In the genomic region with DNA sequence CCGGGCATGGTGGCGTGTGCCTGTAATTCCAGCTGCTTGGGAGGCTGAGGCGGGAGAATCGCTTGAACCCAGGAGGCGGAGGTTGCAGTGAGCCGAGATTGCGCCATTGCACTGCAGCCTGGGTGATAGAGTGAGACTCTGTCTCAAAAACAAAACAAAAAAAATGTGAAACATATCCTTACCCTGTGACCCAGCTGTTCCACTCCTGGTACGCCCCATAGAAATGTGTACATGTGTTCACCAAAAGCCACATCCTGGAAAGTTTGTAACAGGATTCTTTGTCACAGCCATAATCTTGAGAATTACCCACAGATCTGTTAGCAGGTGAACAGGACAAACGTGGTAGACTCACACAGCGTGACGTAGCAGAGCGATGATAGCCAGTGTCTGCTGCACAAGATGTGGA, we compare ENCODE assay signal across 8 cellular contexts.
DNase-seq lines count a peak whose midpoint lies in the region; ATAC-seq and TF ChIP-seq lines count a peak whose summit lies in the region.
"Not testable (repeated sequence)": the region's sequence is repeated elsewhere in the genome, so short reads cannot be mapped to it uniquely, and the experiment has no call there.

No MANE protein-coding gene starts in this region.

- H3K4me3 Mint-ChIP-seq in activated CD8-positive, alpha-beta T cell treated with anti-CD3 and anti-CD28 coated beads, Interleukin-2, amount 10 ng/mL, durations not matched to agents 7 days and 5 days; activated T-helper 1 cell treated with anti-CD3 and anti-CD28 coated beads, Interleukin-12 subunit alpha, Interleukin-12 subunit beta, Interleukin-2, Interleukin-4 antibody, amounts not matched to agents 30 ng/mL and 10 ng/mL and 1 ng/mL, durations not matched to agents 14 hours and 24 hours and 36 hours; natural killer cell treated with Interleukin-12 subunit alpha and Interleukin-12 subunit beta and Interleukin-15 and Interleukin-18, amount 100 ng/mL, for 72 hours: not testable (repeated sequence)

- H3F3A ChIP-seq in Loucy (ENCODE audit: low read depth), result not testable (repeated sequence)

- peak overlapping the region; percentile 13 for H3K27ac Mint-ChIP-seq in activated CD8-positive, alpha-beta T cell treated with anti-CD3 and anti-CD28 coated beads, Interleukin-2, amount 10 ng/mL, durations not matched to agents 7 days and 5 days
- not testable (repeated sequence) for H3K27ac Mint-ChIP-seq in activated T-helper 1 cell treated with anti-CD3 and anti-CD28 coated beads, Interleukin-12 subunit alpha, Interleukin-12 subunit beta, Interleukin-2, Interleukin-4 antibody, amounts not matched to agents 30 ng/mL and 10 ng/mL and 1 ng/mL, durations not matched to agents 14 hours and 24 hours and 36 hours; natural killer cell treated with Interleukin-12 subunit alpha and Interleukin-12 subunit beta and Interleukin-15 and Interleukin-18, amount 100 ng/mL, for 72 hours

- peak; percentile 68 for DNase-seq in activated CD8-positive, alpha-beta T cell treated with anti-CD3 and anti-CD28 coated beads, Interleukin-2, amount 10 ng/mL, durations not matched to agents 7 days and 5 days
- DNase-seq in activated T-helper 1 cell treated with anti-CD3 and anti-CD28 coated beads, Interleukin-12 subunit alpha, Interleukin-12 subunit beta, Interleukin-2, Interleukin-4 antibody, amounts not matched to agents 30 ng/mL and 10 ng/mL and 1 ng/mL, durations not matched to agents 14 hours and 24 hours and 36 hours (ENCODE audit: low spot score), result peak; percentile 19
- peak; percentile 22 for DNase-seq in central memory CD4-positive, alpha-beta T cell
- DNase-seq in natural killer cell treated with Interleukin-12 subunit alpha and Interleukin-12 subunit beta and Interleukin-15 and Interleukin-18, amount 100 ng/mL, for 72 hours (ENCODE audit: low spot score), result not testable (repeated sequence)
- DNase-seq in stimulated activated CD8-positive, alpha-beta memory T cell treated with anti-CD3 and anti-CD28 coated beads, Interleukin-4, amount 100 ng/mL, for 48 hours, result peak; percentile 43

- POLR2A ChIA-PET in activated CD8-positive, alpha-beta T cell treated with anti-CD3 and anti-CD28 coated beads, Interleukin-2, amount 10 ng/mL, durations not matched to agents 7 days and 5 days (lab: Charles Lee), result not testable (repeated sequence)

- peak overlapping the region in 1 of 11 experiments; percentile 30; a peak in 1 of 22 replicates for H3K9ac ChIP-seq in BLaER1 treated with 17β-estradiol and CSF1 and Interleukin-3, amounts not matched to agents 10 nM and 100 nM
- H3K9ac ChIP-seq in Loucy (ENCODE audit: low read depth, low read length, poor library complexity, severe bottlenecking), result not testable (repeated sequence)

- H3K4me1 ChIP-seq in BLaER1 treated with 17β-estradiol and CSF1 and Interleukin-3, amounts not matched to agents 10 nM and 100 nM, result peaks cover 17 to 55% (median 50%) of the 10 kb centered on the region in 10 experiments
- H3K4me1 ChIP-seq in Loucy (ENCODE audit: insufficient read depth, low read length, poor library complexity, severe bottlenecking), result peaks cover 10% of the 10 kb centered on the region

- intact Hi-C loops in activated T-helper 1 cell treated with anti-CD3 and anti-CD28 coated beads, Interleukin-12 subunit alpha, Interleukin-12 subunit beta, Interleukin-2, Interleukin-4 antibody, amounts not matched to agents 30 ng/mL and 10 ng/mL and 1 ng/mL, durations not matched to agents 14 hours and 24 hours and 36 hours (cut with micrococcal nuclease), result not testable (repeated sequence)

- TF ChIP-seq CTCF in Loucy (conservative IDR thresholded peaks at IDR 0.05; ENCODE audit: low read length); VCaP (conservative IDR thresholded peaks at IDR 0.05): not testable (repeated sequence)

- CTCF ChIA-PET in activated CD8-positive, alpha-beta T cell treated with anti-CD3 and anti-CD28 coated beads, Interleukin-2, amount 10 ng/mL, durations not matched to agents 7 days and 5 days (lab: Charles Lee), result not testable (repeated sequence)

- H3K27ac ChIP-seq in BLaER1 treated with 17β-estradiol and CSF1 and Interleukin-3, amounts not matched to agents 10 nM and 100 nM, result peak overlapping the region in 7 of 11 experiments; percentile 11 to 61 (median 44); a peak in 10 of 22 replicates
- peak overlapping the region; percentile 68 for H3K27ac ChIP-seq in VCaP

- H3K9me2 ChIP-seq in Loucy (replicated peaks; ENCODE audit: low read depth, low read length), result not testable (repeated sequence)

- H3K9me3 ChIP-seq in BLaER1 treated with 17β-estradiol and CSF1 and Interleukin-3, amounts not matched to agents 10 nM and 100 nM (replicated peaks in 1 of 11), result peaks cover 8 to 19% (median 13%) of the 10 kb centered on the region in 11 experiments
- not testable (repeated sequence) for H3K9me3 ChIP-seq in Loucy (ENCODE audit: insufficient read depth, low read depth, low read length)

- H3K4me2 ChIP-seq in BLaER1 treated with 17β-estradiol and CSF1 and Interleukin-3, amounts not matched to agents 10 nM and 100 nM, result peak overlapping the region; percentile 11 to 79 (median 63); a peak in 20 of 22 replicates
- H3K4me2 ChIP-seq in Loucy (ENCODE audit: low read depth, low read length, poor library complexity, severe bottlenecking), result peak overlapping the region; percentile 48

- H3K79me2 ChIP-seq in Loucy (ENCODE audit: insufficient read depth, low read length), result not testable (repeated sequence)

- H4K20me1 ChIP-seq in BLaER1 treated with 17β-estradiol and CSF1 and Interleukin-3, amounts not matched to agents 10 nM and 100 nM; Loucy (ENCODE audit: insufficient read depth, low read length, poor library complexity, severe bottlenecking): not testable (repeated sequence)

- H3K27me3 ChIP-seq in BLaER1 treated with 17β-estradiol and CSF1 and Interleukin-3, amounts not matched to agents 10 nM and 100 nM; Loucy (ENCODE audit: insufficient read depth, low read length, poor library complexity, severe bottlenecking): not testable (repeated sequence)

- peak; percentile 83 for ATAC-seq in activated CD8-positive, alpha-beta T cell treated with anti-CD3 and anti-CD28 coated beads, Interleukin-2, amount 10 ng/mL, durations not matched to agents 7 days and 5 days
- ATAC-seq in natural killer cell treated with Interleukin-12 subunit alpha and Interleukin-12 subunit beta and Interleukin-15 and Interleukin-18, amount 100 ng/mL, for 72 hours, result peak; percentile 50 to 74

- H3K27me3 Mint-ChIP-seq in activated CD8-positive, alpha-beta T cell treated with anti-CD3 and anti-CD28 coated beads, Interleukin-2, amount 10 ng/mL, durations not matched to agents 7 days and 5 days (ENCODE audit: low read depth), result peaks cover 23% of the 10 kb centered on the region
- not testable (repeated sequence) for H3K27me3 Mint-ChIP-seq in activated T-helper 1 cell treated with anti-CD3 and anti-CD28 coated beads, Interleukin-12 subunit alpha, Interleukin-12 subunit beta, Interleukin-2, Interleukin-4 antibody, amounts not matched to agents 30 ng/mL and 10 ng/mL and 1 ng/mL, durations not matched to agents 14 hours and 24 hours and 36 hours (ENCODE audit: insufficient read depth)
- H3K27me3 Mint-ChIP-seq in natural killer cell treated with Interleukin-12 subunit alpha and Interleukin-12 subunit beta and Interleukin-15 and Interleukin-18, amount 100 ng/mL, for 72 hours, result peaks cover 6 to 30% of the 10 kb centered on the region in 2 donors

- not testable (repeated sequence) for H2AFZ ChIP-seq in Loucy (ENCODE audit: low read length)

- H3K4me1 Mint-ChIP-seq in activated CD8-positive, alpha-beta T cell treated with anti-CD3 and anti-CD28 coated beads, Interleukin-2, amount 10 ng/mL, durations not matched to agents 7 days and 5 days (ENCODE audit: low read depth), result peaks cover 20% of the 10 kb centered on the region
- peaks cover 11% of the 10 kb centered on the region for H3K4me1 Mint-ChIP-seq in activated T-helper 1 cell treated with anti-CD3 and anti-CD28 coated beads, Interleukin-12 subunit alpha, Interleukin-12 subunit beta, Interleukin-2, Interleukin-4 antibody, amounts not matched to agents 30 ng/mL and 10 ng/mL and 1 ng/mL, durations not matched to agents 14 hours and 24 hours and 36 hours (ENCODE audit: low read depth)
- not testable (repeated sequence) for H3K4me1 Mint-ChIP-seq in natural killer cell treated with Interleukin-12 subunit alpha and Interleukin-12 subunit beta and Interleukin-15 and Interleukin-18, amount 100 ng/mL, for 72 hours (ENCODE audit: low read depth in 2 of 2)

- not testable (repeated sequence) for H3K36me3 ChIP-seq in BLaER1 treated with 17β-estradiol and CSF1 and Interleukin-3, amounts not matched to agents 10 nM and 100 nM; Loucy (ENCODE audit: insufficient read depth, low read length)

- not testable (repeated sequence) for H3K36me3 Mint-ChIP-seq in activated CD8-positive, alpha-beta T cell treated with anti-CD3 and anti-CD28 coated beads, Interleukin-2, amount 10 ng/mL, durations not matched to agents 7 days and 5 days (ENCODE audit: low read depth); activated T-helper 1 cell treated with anti-CD3 and anti-CD28 coated beads, Interleukin-12 subunit alpha, Interleukin-12 subunit beta, Interleukin-2, Interleukin-4 antibody, amounts not matched to agents 30 ng/mL and 10 ng/mL and 1 ng/mL, durations not matched to agents 14 hours and 24 hours and 36 hours (ENCODE audit: low read depth); natural killer cell treated with Interleukin-12 subunit alpha and Interleukin-12 subunit beta and Interleukin-15 and Interleukin-18, amount 100 ng/mL, for 72 hours

- H3K4me3 ChIP-seq in BLaER1 treated with 17β-estradiol and CSF1 and Interleukin-3, amounts not matched to agents 10 nM and 100 nM; Loucy (ENCODE audit: low read length, poor library complexity, severe bottlenecking): not testable (repeated sequence)

- H3K9me3 Mint-ChIP-seq in activated CD8-positive, alpha-beta T cell treated with anti-CD3 and anti-CD28 coated beads, Interleukin-2, amount 10 ng/mL, durations not matched to agents 7 days and 5 days (ENCODE audit: insufficient read depth), result peaks cover 10% of the 10 kb centered on the region
- peaks cover 16% of the 10 kb centered on the region for H3K9me3 Mint-ChIP-seq in activated T-helper 1 cell treated with anti-CD3 and anti-CD28 coated beads, Interleukin-12 subunit alpha, Interleukin-12 subunit beta, Interleukin-2, Interleukin-4 antibody, amounts not matched to agents 30 ng/mL and 10 ng/mL and 1 ng/mL, durations not matched to agents 14 hours and 24 hours and 36 hours
- not testable (repeated sequence) for H3K9me3 Mint-ChIP-seq in natural killer cell treated with Interleukin-12 subunit alpha and Interleukin-12 subunit beta and Interleukin-15 and Interleukin-18, amount 100 ng/mL, for 72 hours
